ENCODE assay signal across 10 cellular contexts in genomic region chr16:4270595-4270994, GRCh38. TPM values are rescaled to one million over a fixed set of nuclear protein-coding genes. Genes with fewer than 3 reads are reported as not detected.
A peak's percentile ranks its signal among the peaks of the same experiment; 100 is the strongest.
DNase-seq lines count a peak whose midpoint lies in the region; ATAC-seq and TF ChIP-seq lines count a peak whose summit lies in the region.
"Had no signal": no experiment of that assay in that cellular context is flagged by ENCODE, and none has a peak within 500 bp of the region (broad histone marks: within the 10 kb centered on the region; RNA-seq: fewer than 3 reads in every experiment).

No MANE protein-coding gene starts in this region.

- H3K27ac ChIP-seq in DND-41 (ENCODE audit: low read length) (peak overlapping the region; percentile 94), duodenal mucosa (ENCODE audit: low read depth, low read length) (no peak overlapping the region), neutrophil (no peak overlapping the region), ascending aorta (no peak overlapping the region), aorta (ENCODE audit: low read depth in 1 of 2, low read length in 2 of 2) (no peak overlapping the region)

- ATAC-seq in DND-41 (ENCODE audit: insufficient read depth, low read depth) (no peak), left lobe of liver (no peak), aorta (ENCODE audit: low FRiP score) (no peak)

- peaks cover 29% of the 10 kb centered on the region for H3K4me1 ChIP-seq in DND-41 (ENCODE audit: insufficient read depth, low read length)
- peaks cover 0 to 17% of the 10 kb centered on the region in 2 donors for H3K4me1 ChIP-seq in duodenal mucosa (ENCODE audit: control insufficient read depth in 1 of 2, insufficient read depth in 2 of 2, low read length in 2 of 2)
- peaks cover 28 to 32% of the 10 kb centered on the region in 2 experiments for H3K4me1 ChIP-seq in neutrophil (ENCODE audit: control insufficient read depth in 1 of 2, insufficient read depth in 1 of 2, low read depth in 1 of 2, low read length in 1 of 2)
- H3K4me1 ChIP-seq in ascending aorta, result peaks cover 0 to 12% of the 10 kb centered on the region in 2 donors
- no peaks in the 10 kb centered on the region for H3K4me1 ChIP-seq in aorta (ENCODE audit: control insufficient read depth in 1 of 2, insufficient read depth in 2 of 2, low read length in 2 of 2)

- WGBS in aorta, 2 donors, result 93% methylated on average over 7 of the region's 7 CpGs

- peaks cover 30% of the 10 kb centered on the region for H3K36me3 ChIP-seq in DND-41 (ENCODE audit: insufficient read depth, low read length)
- H3K36me3 ChIP-seq in duodenal mucosa (ENCODE audit: control insufficient read depth in 1 of 2, insufficient read depth in 2 of 2, low read length in 2 of 2), result peaks cover 2 to 3% of the 10 kb centered on the region in 2 donors
- no peaks in the 10 kb centered on the region for H3K36me3 ChIP-seq in neutrophil
- no peaks in the 10 kb centered on the region for H3K36me3 ChIP-seq in ascending aorta
- no peaks in the 10 kb centered on the region for H3K36me3 ChIP-seq in aorta (ENCODE audit: control insufficient read depth in 1 of 2, insufficient read depth in 2 of 2, low read length in 1 of 2)
- H3K36me3 ChIP-seq: adrenal gland had no signal

- H4K20me1 ChIP-seq in DND-41 (ENCODE audit: insufficient read depth, low read length), result peaks cover 25% of the 10 kb centered on the region

- H3K79me2 ChIP-seq in DND-41 (ENCODE audit: insufficient read depth, low read length), result peaks cover 67% of the 10 kb centered on the region

- no peak overlapping the region; the same call in 1 of the 2 replicates for H2AFZ ChIP-seq in DND-41 (ENCODE audit: low read depth, low read length)

- H3K4me3 ChIP-seq in DND-41 (ENCODE audit: low read depth in 1 of 2, low read length in 2 of 2) (peak overlapping the region; percentile 82 to 95; a peak in 3 of 4 replicates), NB4 (ENCODE audit: low read depth, low read length) (peak overlapping the region; percentile 86), duodenal mucosa (ENCODE audit: low read depth in 1 of 2, low read length in 2 of 2) (peak overlapping the region; percentile 89 to 90), neutrophil (ENCODE audit: low read depth in 1 of 2, low read length in 1 of 2) (peak overlapping the region; percentile 80 to 91), ascending aorta (peak overlapping the region in 1 of 2 donors; percentile 94), aorta (ENCODE audit: low read length in 2 of 2) (no peak overlapping the region)

- TF ChIP-seq CTCF in DND-41 (IDR thresholded peaks at IDR 0.05; ENCODE audit: borderline replicate concordance, extremely low read depth, low read length, poor library complexity, severe bottlenecking) (no peak), NB4 (IDR thresholded peaks at IDR 0.05; ENCODE audit: low read depth, low read length) (no peak), neutrophil (IDR thresholded peaks at IDR 0.05) (no peak), ascending aorta (IDR thresholded peaks at IDR 0.05) (no peak)

- H3K9ac ChIP-seq in DND-41 (ENCODE audit: low read depth, low read length), result peak overlapping the region; percentile 88
- peak overlapping the region in 1 of 2 donors; percentile 56 for H3K9ac ChIP-seq in duodenal mucosa (ENCODE audit: low read depth in 1 of 2, low read length in 2 of 2)

- DNase-seq in DND-41 (no peak), NB4 (ENCODE audit: low read depth) (no peak), OCI-M1 (lab: John Stamatoyannopoulos, UW) (no peak), ascending aorta (ENCODE audit: low spot score in 2 of 2) (no peak), left lobe of liver (ENCODE audit: low spot score) (no peak), aorta (no peak)

- no peak for TF ChIP-seq POLR2A in NB4 (IDR thresholded peaks at IDR 0.05; ENCODE audit: extremely low read depth, insufficient read length)

- H3K9me3 ChIP-seq in DND-41 (ENCODE audit: insufficient read depth, low read length, severe bottlenecking) (no peaks in the 10 kb centered on the region), duodenal mucosa (ENCODE audit: control insufficient read depth in 1 of 2, low read length in 2 of 2) (no peaks in the 10 kb centered on the region), neutrophil (no peaks in the 10 kb centered on the region), ascending aorta (no peaks in the 10 kb centered on the region), aorta (ENCODE audit: control insufficient read depth, low read length) (no peaks in the 10 kb centered on the region)
- H3K9me3 ChIP-seq: adrenal gland had no signal

- intact Hi-C loops in ascending aorta (cut with DNase I), result loop anchor here (5.0 kb wide), 2 partner anchors 47 to 147 kb away; partner anchors contain the start of genes CORO7 and GLIS2
- intact Hi-C loops in aorta (cut with DNase I), result loop anchor here (5.0 kb wide), 3 partner anchors 52 to 132 kb away; no protein-coding TSS in a partner anchor

- H3K27me3 ChIP-seq in DND-41 (ENCODE audit: insufficient read depth, low read length, poor library complexity) (no peaks in the 10 kb centered on the region), duodenal mucosa (ENCODE audit: control insufficient read depth in 1 of 2, insufficient read depth in 2 of 2, low read length in 2 of 2) (no peaks in the 10 kb centered on the region), neutrophil (no peaks in the 10 kb centered on the region), ascending aorta (no peaks in the 10 kb centered on the region), aorta (ENCODE audit: control insufficient read depth in 1 of 2, insufficient read depth in 2 of 2, low read length in 1 of 2) (no peaks in the 10 kb centered on the region)
- H3K27me3 ChIP-seq: adrenal gland had no signal

- peak overlapping the region; percentile 95 for H3K4me2 ChIP-seq in DND-41 (ENCODE audit: insufficient read depth, low read length)

RNA-seq across cellular contexts. Expression of gene TFAP4, which starts 2.2 kb away (rescaled TPM):
- total RNA-seq in ascending aorta (5.3 TPM), left lobe of liver (5.0 TPM), aorta (1 to 10 TPM; 3.8 to 8.0 TPM)
- 1 to 10 TPM; 1.0 to 2.9 TPM for polyA plus RNA-seq in aorta

RNA-seq across cellular contexts. Expression of gene SRL, which starts 28.7 kb away (rescaled TPM):
- total RNA-seq in ascending aorta (15.6 TPM), left lobe of liver (0.15 TPM), aorta (1 to 10 TPM; 2.3 to 3.2 TPM)
- polyA plus RNA-seq in aorta, result under 1 TPM; 0.31 to 0.75 TPM
- total RNA-seq: kidney epithelial cell had no signal

RNA-seq across cellular contexts. Expression of gene GLIS2, which starts 45.3 kb away (rescaled TPM):
- total RNA-seq in ascending aorta, result 16.8 TPM
- total RNA-seq in left lobe of liver, result 1.6 TPM
- total RNA-seq in aorta, result 10 to 100 TPM; 37.3 to 72.6 TPM
- 10 to 100 TPM; 12.3 to 21.3 TPM for polyA plus RNA-seq in aorta

Comparison
In these comparisons a context has a peak if more than half of its experiments do, and no peak if none do; other contexts are left out.
1. H3K4me3 ChIP-seq: peak in DND-41 (2 of 2), NB4 (single experiment), duodenal mucosa (2 of 2) and neutrophil (2 of 2); none in aorta (0 of 2).